1 cellular context compared by ENCODE assay signal in the genomic region with DNA sequence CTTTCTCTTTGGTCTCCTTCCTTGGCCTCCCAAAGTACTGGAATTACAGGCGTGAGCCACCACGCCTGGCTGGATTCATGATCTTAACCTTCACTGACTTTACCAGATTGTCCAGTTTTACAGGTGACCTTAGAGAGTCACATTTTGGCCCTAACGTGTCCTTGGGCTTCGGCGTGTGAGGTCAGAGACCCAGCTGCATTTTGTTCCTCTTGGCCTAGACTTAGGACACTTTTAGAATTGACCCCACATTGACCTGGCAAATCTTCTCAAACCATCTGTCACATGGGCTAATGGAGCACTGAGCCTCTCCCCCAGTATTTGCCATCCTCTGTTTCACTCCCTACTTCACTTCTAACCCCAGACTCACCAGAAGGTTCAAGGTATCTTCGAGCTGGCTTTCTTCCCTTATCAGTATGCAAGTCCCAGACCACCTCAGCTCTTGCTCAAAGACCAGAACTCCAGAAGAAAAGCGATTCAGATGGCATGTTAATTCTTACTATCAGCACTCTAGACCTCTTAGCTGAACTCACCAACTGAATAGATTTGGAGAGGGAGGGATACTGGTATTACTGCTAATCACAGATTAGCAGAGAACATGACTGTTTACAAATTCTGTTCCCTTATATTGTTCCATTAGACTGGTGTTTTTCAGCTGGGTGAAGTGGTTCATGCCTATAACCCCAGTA.
TF ChIP-seq lines count a peak whose summit lies in the region.

No MANE protein-coding gene starts in this region.

TF ChIP-seq in IMR-90, 13 proteins besides CTCF, POLR2A, EP300 and RAD21:
- TF ChIP-seq, protein P1, sequence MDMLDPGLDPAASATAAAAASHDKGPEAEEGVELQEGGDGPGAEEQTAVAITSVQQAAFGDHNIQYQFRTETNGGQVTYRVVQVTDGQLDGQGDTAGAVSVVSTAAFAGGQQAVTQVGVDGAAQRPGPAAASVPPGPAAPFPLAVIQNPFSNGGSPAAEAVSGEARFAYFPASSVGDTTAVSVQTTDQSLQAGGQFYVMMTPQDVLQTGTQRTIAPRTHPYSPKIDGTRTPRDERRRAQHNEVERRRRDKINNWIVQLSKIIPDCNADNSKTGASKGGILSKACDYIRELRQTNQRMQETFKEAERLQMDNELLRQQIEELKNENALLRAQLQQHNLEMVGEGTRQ (IDR thresholded peaks at IDR 0.05; ENCODE audit: low read depth, low read length), result no peak
- TF ChIP-seq SMC3 (IDR thresholded peaks at IDR 0.05; ENCODE audit: low read depth, low read length), result no peak
- TF ChIP-seq, protein P2, sequence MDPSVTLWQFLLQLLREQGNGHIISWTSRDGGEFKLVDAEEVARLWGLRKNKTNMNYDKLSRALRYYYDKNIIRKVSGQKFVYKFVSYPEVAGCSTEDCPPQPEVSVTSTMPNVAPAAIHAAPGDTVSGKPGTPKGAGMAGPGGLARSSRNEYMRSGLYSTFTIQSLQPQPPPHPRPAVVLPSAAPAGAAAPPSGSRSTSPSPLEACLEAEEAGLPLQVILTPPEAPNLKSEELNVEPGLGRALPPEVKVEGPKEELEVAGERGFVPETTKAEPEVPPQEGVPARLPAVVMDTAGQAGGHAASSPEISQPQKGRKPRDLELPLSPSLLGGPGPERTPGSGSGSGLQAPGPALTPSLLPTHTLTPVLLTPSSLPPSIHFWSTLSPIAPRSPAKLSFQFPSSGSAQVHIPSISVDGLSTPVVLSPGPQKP (IDR thresholded peaks at IDR 0.05; ENCODE audit: borderline replicate concordance, low read depth, low read length), result no peak
- no peak for TF ChIP-seq MAFK (IDR thresholded peaks at IDR 0.05; ENCODE audit: low read depth, low read length)
- TF ChIP-seq RCOR1 (IDR thresholded peaks at IDR 0.05; ENCODE audit: insufficient replicate concordance, low read length), result no peak
- no peak for TF ChIP-seq FOS (IDR thresholded peaks at IDR 0.05; ENCODE audit: low read depth, low read length)
- no peak for TF ChIP-seq MXI1 (IDR thresholded peaks at IDR 0.05; ENCODE audit: borderline replicate concordance, low read depth, low read length)
- TF ChIP-seq MAZ (IDR thresholded peaks at IDR 0.05; ENCODE audit: borderline replicate concordance, low read depth, low read length), result no peak
- no peak for TF ChIP-seq BHLHE40 (IDR thresholded peaks at IDR 0.05; ENCODE audit: low read depth, low read length)
- TF ChIP-seq CHD1 (IDR thresholded peaks at IDR 0.05; ENCODE audit: low read depth, low read length), result no peak
- TF ChIP-seq CEBPB (IDR thresholded peaks at IDR 0.05; ENCODE audit: low read depth, low read length), result no peak
- TF ChIP-seq RFX5 (IDR thresholded peaks at IDR 0.05; ENCODE audit: low read depth, low read length), result no peak
- TF ChIP-seq NFE2L2 (IDR thresholded peaks at IDR 0.05; ENCODE audit: low read depth, low read length), result no peak
